In genomic region chr12:2940564-2940963, GRCh38 we compare ENCODE assay signal across 17 cellular contexts.
"Had no signal": no experiment of that assay in that cellular context is flagged by ENCODE, and none has a peak within 500 bp of the region (broad histone marks: within the 10 kb centered on the region; RNA-seq: fewer than 3 reads in every experiment).

No MANE protein-coding gene starts in this region.

- DNase-seq: activated CD4-positive, alpha-beta T cell treated with anti-CD3 and anti-CD28 coated beads, Interleukin-2, amount 50 U/mL, for 4 hours; activated effector memory CD4-positive, alpha-beta T cell treated with anti-CD3 and anti-CD28 coated beads, Interleukin-2, amount 50 U/mL, for 16 hours; activated naive CD4-positive, alpha-beta T cell treated with anti-CD3 and anti-CD28 coated beads, Interleukin-2, amount 50 U/mL, for 16 hours; activated T-cell treated with anti-CD3 and anti-CD28 coated beads, Interleukin-2, amount 50 U/mL, for 72 hours; erythroblast; psoas muscle; stimulated activated CD4-positive, alpha-beta T cell treated with anti-CD3 and anti-CD28 coated beads, Interleukin-12 subunit alpha, Interleukin-12 subunit beta, amount 100 ng/mL, for 4 hours; stimulated activated CD4-positive, alpha-beta T cell treated with anti-CD3 and anti-CD28 coated beads, Interleukin-1b, Interleukin-23, amount 100 ng/mL, for 48 hours; stimulated activated CD8-positive, alpha-beta memory T cell treated with anti-CD3 and anti-CD28 coated beads, Interleukin-4, amount 100 ng/mL, for 48 hours; stimulated activated naive CD4-positive, alpha-beta T cell treated with Interleukin-2 at 50 U/mL for 16 hours; T-helper 2 cell; thyroid gland; WERI-Rb-1 had no signal

- H3K27me3 ChIP-seq: breast epithelium, hepatocyte, thyroid gland had no signal

- H3K4me3 ChIP-seq: breast epithelium, hepatocyte, lung, psoas muscle, thyroid gland had no signal

- H3K27ac Mint-ChIP-seq: activated T-cell treated with anti-CD3 and anti-CD28 coated beads, Interleukin-2, amount 50 U/mL, for 72 hours; mesothelial cell of epicardium had no signal

- H3K4me3 Mint-ChIP-seq: activated T-cell treated with anti-CD3 and anti-CD28 coated beads, Interleukin-2, amount 50 U/mL, for 72 hours; mesothelial cell of epicardium had no signal

- H3K9me3 Mint-ChIP-seq: activated T-cell treated with anti-CD3 and anti-CD28 coated beads, Interleukin-2, amount 50 U/mL, for 72 hours; mesothelial cell of epicardium had no signal

- H2AFZ ChIP-seq: hepatocyte had no signal

- H3K36me3 ChIP-seq: breast epithelium had no signal

- H3K4me2 ChIP-seq: hepatocyte had no signal

- H3K79me2 ChIP-seq: hepatocyte had no signal

- H3K27ac ChIP-seq: breast epithelium, hepatocyte, psoas muscle, thyroid gland, WERI-Rb-1 had no signal

- H3K9me3 ChIP-seq: breast epithelium, psoas muscle, thyroid gland had no signal

- H3K4me1 ChIP-seq: breast epithelium had no signal

- ATAC-seq: activated T-cell treated with anti-CD3 and anti-CD28 coated beads, Interleukin-2, amount 50 U/mL, for 72 hours; psoas muscle had no signal
